13 cellular contexts compared by ENCODE assay signal in the genomic region with DNA sequence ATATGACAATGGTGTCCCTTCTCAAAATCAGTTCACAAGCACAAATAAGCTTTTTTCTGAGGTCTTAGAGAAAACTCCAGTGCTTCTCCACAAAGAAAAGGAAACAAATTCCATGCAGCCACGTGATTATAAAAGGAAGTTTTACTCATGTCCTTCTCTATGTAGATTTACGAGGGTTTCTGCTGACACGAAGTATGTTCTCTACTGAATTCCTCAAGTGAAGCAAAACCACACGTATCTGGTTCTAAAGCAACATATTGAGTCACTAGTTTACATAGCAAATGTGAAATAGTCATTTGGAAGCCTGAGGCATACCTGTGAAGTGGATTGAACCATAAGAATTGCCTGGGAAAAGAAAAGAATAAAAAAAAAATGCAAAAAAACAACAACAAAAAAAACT. TPM values are rescaled to one million over a fixed set of nuclear protein-coding genes. Genes with fewer than 3 reads are reported as not detected.
A peak's percentile ranks its signal among the peaks of the same experiment; 100 is the strongest.
DNase-seq lines count a peak whose midpoint lies in the region; ATAC-seq and TF ChIP-seq lines count a peak whose summit lies in the region.
"Had no signal": no experiment of that assay in that cellular context is flagged by ENCODE, and none has a peak within 500 bp of the region (broad histone marks: within the 10 kb centered on the region; RNA-seq: fewer than 3 reads in every experiment).

No MANE protein-coding gene starts in this region.

- no peaks in the 10 kb centered on the region for H3K36me3 ChIP-seq in lower lobe of right lung
- H3K36me3 ChIP-seq: MG63 had no signal

- H3K27ac ChIP-seq in lower lobe of right lung: no peak overlapping the region

- POLR2A ChIA-PET in GM10248 (lab: Yijun Ruan, JAX): no interaction called here

- peaks cover 0 to 9% of the 10 kb centered on the region in 2 donors for H3K9me3 Mint-ChIP-seq in natural killer cell
- H3K9me3 Mint-ChIP-seq: CD4-positive, alpha-beta T cell; stimulated activated naive CD8-positive, alpha-beta T cell treated with anti-CD3 and anti-CD28 coated beads, Interleukin-15, amount 100 ng/mL, for 72 hours had no signal

- DNase-seq in AG08396 (ENCODE audit: low spot score) (peak; percentile 59), HS-5 (ENCODE audit: low read depth) (peak; percentile 62), cardiac fibroblast (ENCODE audit: low read depth in 2 of 2) (peak; percentile 68 to 83), lower lobe of right lung (no peak), HUDEP-2 (lab: John Stamatoyannopoulos, UW; ENCODE audit: unreplicated experiment in 76 of 76) (no peak), natural killer cell (no peak), NCI-H1092 (lab: John Stamatoyannopoulos, UW) (no peak), GM10248 (ENCODE audit: extremely low spot score) (no peak)
- DNase-seq: CD4-positive, alpha-beta T cell; MG63; NCI-H774; stimulated activated naive CD8-positive, alpha-beta T cell treated with anti-CD3 and anti-CD28 coated beads, Interleukin-15, amount 100 ng/mL, for 72 hours had no signal

- H3K27me3 Mint-ChIP-seq in natural killer cell (ENCODE audit: low read depth in 2 of 2): peaks cover 0 to 4% of the 10 kb centered on the region in 2 donors

- CTCF ChIA-PET in GM10248 (lab: Yijun Ruan, JAX): interaction anchor here (0.8 to 3.0 kb wide), 4 partner anchors 12 to 491 kb away, joined by 3 to 15 read pairs (median 6); no protein-coding TSS in a partner anchor

- no peak overlapping the region for H3K4me3 ChIP-seq in cardiac fibroblast (replicated peaks in 1 of 2; ENCODE audit: low read depth in 2 of 2, low read length in 2 of 2)
- H3K4me3 ChIP-seq in lower lobe of right lung: no peak overlapping the region
- H3K4me3 ChIP-seq: MG63 had no signal

- H3K4me1 ChIP-seq in lower lobe of right lung: peaks cover 10% of the 10 kb centered on the region

- H3K4me3 Mint-ChIP-seq in natural killer cell: no peak overlapping the region
- H3K4me3 Mint-ChIP-seq: brain; CD4-positive, alpha-beta T cell; stimulated activated naive CD8-positive, alpha-beta T cell treated with anti-CD3 and anti-CD28 coated beads, Interleukin-15, amount 100 ng/mL, for 72 hours had no signal

- no peak overlapping the region for H3K27ac Mint-ChIP-seq in natural killer cell
- H3K27ac Mint-ChIP-seq: brain; CD4-positive, alpha-beta T cell; stimulated activated naive CD8-positive, alpha-beta T cell treated with anti-CD3 and anti-CD28 coated beads, Interleukin-15, amount 100 ng/mL, for 72 hours had no signal

- H3K4me1 Mint-ChIP-seq in natural killer cell: no peaks in the 10 kb centered on the region
- H3K4me1 Mint-ChIP-seq: stimulated activated naive CD8-positive, alpha-beta T cell treated with anti-CD3 and anti-CD28 coated beads, Interleukin-15, amount 100 ng/mL, for 72 hours had no signal

- ATAC-seq in lower lobe of right lung (peak; percentile 27 to 44), natural killer cell (no peak)
- ATAC-seq: stimulated activated naive CD8-positive, alpha-beta T cell treated with anti-CD3 and anti-CD28 coated beads, Interleukin-15, amount 100 ng/mL, for 72 hours had no signal

- TF ChIP-seq CTCF in cardiac fibroblast (IDR thresholded peaks at IDR 0.05; ENCODE audit: low read depth, low read length) (no peak), lower lobe of right lung (IDR thresholded peaks at IDR 0.05) (no peak), natural killer cell (IDR thresholded peaks at IDR 0.05) (no peak), GM10248 (IDR thresholded peaks at IDR 0.05; ENCODE audit: control extremely low read depth, extremely low read depth, low read depth, missing control alignments) (no peak)

- H3K27me3 ChIP-seq in lower lobe of right lung (ENCODE audit: low read depth): no peaks in the 10 kb centered on the region
- H3K27me3 ChIP-seq: MG63 had no signal

- H3K36me3 Mint-ChIP-seq in natural killer cell: no peaks in the 10 kb centered on the region
- H3K36me3 Mint-ChIP-seq: brain had no signal

- no peaks in the 10 kb centered on the region for H3K9me3 ChIP-seq in lower lobe of right lung
- H3K9me3 ChIP-seq: MG63 had no signal

- intact Hi-C loops in lower lobe of right lung (cut with DNase I): no loop called here
- intact Hi-C loops in natural killer cell (cut with micrococcal nuclease): no loop called here

RNA-seq across cellular contexts. Expression of gene BMP4, which starts 31.9 kb away (rescaled TPM):
- 11.5 TPM for total RNA-seq in lower lobe of right lung
- under 1 TPM in 1 of 3 donors, not detected in 2; 0.45 TPM for total RNA-seq in natural killer cell
- total RNA-seq: CD4-positive, alpha-beta T cell had no signal

Comparison
In these comparisons a context has a peak if more than half of its experiments do, and no peak if none do; other contexts are left out.
1. DNase-seq: peak in AG08396 (single experiment), HS-5 (single experiment) and cardiac fibroblast (2 of 2); none in lower lobe of right lung (single experiment), HUDEP-2 (0 of 76), natural killer cell (single experiment), NCI-H1092 (single experiment) and GM10248 (single experiment).
2. ATAC-seq: peak in lower lobe of right lung (2 of 2); none in natural killer cell (0 of 3).